Comparison of ENCODE assay signal across 1 cellular context in the genomic region with DNA sequence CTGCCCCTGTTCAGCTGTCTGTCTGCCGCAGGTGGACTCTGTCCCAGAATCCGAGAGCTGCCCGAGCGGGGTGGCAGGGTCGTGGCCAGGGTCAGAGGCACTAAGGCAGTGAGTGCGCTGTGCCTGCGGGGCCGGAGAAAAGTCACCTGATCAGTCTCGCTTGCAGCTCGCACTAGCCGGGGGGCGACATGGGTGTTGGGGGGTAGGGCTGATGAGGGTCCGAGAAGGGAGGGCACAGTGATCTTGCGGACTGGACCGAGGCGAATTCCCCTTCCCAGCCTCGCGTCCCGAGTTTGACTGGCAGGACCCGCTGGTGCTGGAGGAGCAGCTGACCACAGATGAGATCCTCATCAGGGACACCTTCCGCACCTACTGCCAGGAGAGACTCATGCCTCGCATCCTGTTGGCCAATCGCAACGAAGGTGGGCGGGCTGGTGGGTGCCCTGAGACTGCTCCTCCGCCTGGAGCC.
TF ChIP-seq lines count a peak whose summit lies in the region.

No MANE protein-coding gene starts in this region.

TF ChIP-seq in endothelial cell of umbilical vein, 7 proteins besides CTCF, POLR2A, EP300 and RAD21:
- TF ChIP-seq EZH2 (IDR thresholded peaks at IDR 0.05; ENCODE audit: borderline replicate concordance, low read depth, low read length, severe bottlenecking) (no peak), MYC (IDR thresholded peaks at IDR 0.05; ENCODE audit: low read depth, low read length) (no peak), JUN (IDR thresholded peaks at IDR 0.05; ENCODE audit: borderline replicate concordance, insufficient read depth, insufficient read length, low read depth) (no peak), POLR2AphosphoS5 (IDR thresholded peaks at IDR 0.05; ENCODE audit: insufficient read depth, low read depth, low read length) (no peak), FOS (IDR thresholded peaks at IDR 0.05; ENCODE audit: borderline replicate concordance, insufficient read depth, low read length) (no peak)
